In genomic region chr2:182715121-182715895, GRCh38 we compare ENCODE assay signal across 8 cellular contexts. TPM values are rescaled to one million over a fixed set of nuclear protein-coding genes. Genes with fewer than 3 reads are reported as not detected.
A peak's percentile ranks its signal among the peaks of the same experiment; 100 is the strongest.
DNase-seq lines count a peak whose midpoint lies in the region; ATAC-seq, FAIRE-seq and TF ChIP-seq lines count a peak whose summit lies in the region.

No MANE protein-coding gene starts in this region.

- no peak for TF ChIP-seq POLR2A in vagina (IDR thresholded peaks at IDR 0.05)

- POLR2A ChIA-PET in HEK293T (lab: Yijun Ruan, JAX) = interaction anchor here (1.0 to 2.6 kb wide), 9 partner anchors 10 to 152 kb away, joined by 3 to 9 read pairs (median 3); no protein-coding TSS in a partner anchor

- H3K36me3 ChIP-seq in bronchial epithelial cell (ENCODE audit: control insufficient read depth, insufficient read depth, low read length) (no peaks in the 10 kb centered on the region), liver (ENCODE audit: control insufficient read depth in 4 of 4, insufficient read depth in 3 of 4, low read depth in 1 of 4, low read length in 3 of 4) (peaks cover 0 to 5% (median 0%) of the 10 kb centered on the region in 4 donors), vagina (peaks cover 0 to 4% of the 10 kb centered on the region in 2 donors)

- H3K9me3 ChIP-seq in liver (ENCODE audit: control insufficient read depth in 4 of 4, low read length in 3 of 4) (no peaks in the 10 kb centered on the region), vagina (no peaks in the 10 kb centered on the region)

- H3K27me3 ChIP-seq in bronchial epithelial cell (ENCODE audit: control insufficient read depth, insufficient read depth, low read length) (no peaks in the 10 kb centered on the region), liver (ENCODE audit: control insufficient read depth in 4 of 4, insufficient read depth in 4 of 4, low read length in 3 of 4) (no peaks in the 10 kb centered on the region), vagina (no peaks in the 10 kb centered on the region)

- WGBS in liver = 2% methylated on average over 9 of the region's 9 CpGs

- peak; percentile 1 for ATAC-seq in GM19438 (IDR thresholded peaks at IDR 0.05; ENCODE audit: low read depth, unreplicated experiment)
- ATAC-seq in HG02852 (IDR thresholded peaks at IDR 0.05; ENCODE audit: unreplicated experiment) = no peak

- CTCF ChIA-PET in HEK293T (lab: Yijun Ruan, JAX) = interaction anchor here (1.4 kb wide), 1 partner anchor 49 kb away, joined by 4 read pairs; no protein-coding TSS in a partner anchor

- H3K4me1 ChIP-seq in liver (ENCODE audit: control insufficient read depth in 4 of 4, insufficient read depth in 4 of 4, low read length in 3 of 4) = peaks cover 2 to 12% (median 4%) of the 10 kb centered on the region in 4 donors
- peaks cover 26% of the 10 kb centered on the region for H3K4me1 ChIP-seq in vagina

- TF ChIP-seq RAD21 in liver (IDR thresholded peaks at IDR 0.05) = no peak

- peak overlapping the region; percentile 30 to 81 for H3K9ac ChIP-seq in liver (ENCODE audit: low read depth in 1 of 2, low read length in 2 of 2)

- DNase-seq in NCI-H2029 (lab: John Stamatoyannopoulos, UW) = peak; percentile 26
- peak; percentile 58 for DNase-seq in bronchial epithelial cell (ENCODE audit: low read depth)
- DNase-seq in vagina (ENCODE audit: extremely low spot score in 2 of 2) = no peak
- DNase-seq in HEK293T (ENCODE audit: extremely low spot score) = no peak

- TF ChIP-seq CTCF in 22Rv1 (IDR thresholded peaks at IDR 0.05) (no peak), bronchial epithelial cell (IDR thresholded peaks at IDR 0.05; ENCODE audit: insufficient read depth, low read length, severe bottlenecking) (no peak), liver (IDR thresholded peaks at IDR 0.05; ENCODE audit: low read depth, low read length, missing input control) (no peak), vagina (IDR thresholded peaks at IDR 0.05) (no peak)

- H3K27ac ChIP-seq in 22Rv1 = peak overlapping the region; percentile 95
- H3K27ac ChIP-seq in liver (ENCODE audit: low read depth in 1 of 2, low read length in 2 of 2) = peak overlapping the region; percentile 42 to 60
- H3K27ac ChIP-seq in vagina = peak overlapping the region; percentile 81

- FAIRE-seq in bronchial epithelial cell (lab: Jason Lieb, UNC) = no peak

- intact Hi-C loops in vagina (cut with DNase I) = no loop called here

- peak overlapping the region; percentile 92 for H3K4me3 ChIP-seq in bronchial epithelial cell (ENCODE audit: low read depth, low read length)
- H3K4me3 ChIP-seq in liver (ENCODE audit: low read depth in 1 of 3, low read length in 3 of 3) = peak overlapping the region; percentile 85 to 91 (median 89)
- H3K4me3 ChIP-seq in vagina = peak overlapping the region; percentile 90 to 99

TF ChIP-seq in liver, 16 proteins besides CTCF, POLR2A, EP300 and RAD21 (continues in another document):
- TF ChIP-seq EGR1 (IDR thresholded peaks at IDR 0.05; ENCODE audit: low read depth in 2 of 2) = no peak
- TF ChIP-seq JUND (IDR thresholded peaks at IDR 0.05) = peak in 1 of 2 donors; percentile 4
- no peak for TF ChIP-seq FOXA1 (IDR thresholded peaks at IDR 0.05)
- TF ChIP-seq, protein P1, sequence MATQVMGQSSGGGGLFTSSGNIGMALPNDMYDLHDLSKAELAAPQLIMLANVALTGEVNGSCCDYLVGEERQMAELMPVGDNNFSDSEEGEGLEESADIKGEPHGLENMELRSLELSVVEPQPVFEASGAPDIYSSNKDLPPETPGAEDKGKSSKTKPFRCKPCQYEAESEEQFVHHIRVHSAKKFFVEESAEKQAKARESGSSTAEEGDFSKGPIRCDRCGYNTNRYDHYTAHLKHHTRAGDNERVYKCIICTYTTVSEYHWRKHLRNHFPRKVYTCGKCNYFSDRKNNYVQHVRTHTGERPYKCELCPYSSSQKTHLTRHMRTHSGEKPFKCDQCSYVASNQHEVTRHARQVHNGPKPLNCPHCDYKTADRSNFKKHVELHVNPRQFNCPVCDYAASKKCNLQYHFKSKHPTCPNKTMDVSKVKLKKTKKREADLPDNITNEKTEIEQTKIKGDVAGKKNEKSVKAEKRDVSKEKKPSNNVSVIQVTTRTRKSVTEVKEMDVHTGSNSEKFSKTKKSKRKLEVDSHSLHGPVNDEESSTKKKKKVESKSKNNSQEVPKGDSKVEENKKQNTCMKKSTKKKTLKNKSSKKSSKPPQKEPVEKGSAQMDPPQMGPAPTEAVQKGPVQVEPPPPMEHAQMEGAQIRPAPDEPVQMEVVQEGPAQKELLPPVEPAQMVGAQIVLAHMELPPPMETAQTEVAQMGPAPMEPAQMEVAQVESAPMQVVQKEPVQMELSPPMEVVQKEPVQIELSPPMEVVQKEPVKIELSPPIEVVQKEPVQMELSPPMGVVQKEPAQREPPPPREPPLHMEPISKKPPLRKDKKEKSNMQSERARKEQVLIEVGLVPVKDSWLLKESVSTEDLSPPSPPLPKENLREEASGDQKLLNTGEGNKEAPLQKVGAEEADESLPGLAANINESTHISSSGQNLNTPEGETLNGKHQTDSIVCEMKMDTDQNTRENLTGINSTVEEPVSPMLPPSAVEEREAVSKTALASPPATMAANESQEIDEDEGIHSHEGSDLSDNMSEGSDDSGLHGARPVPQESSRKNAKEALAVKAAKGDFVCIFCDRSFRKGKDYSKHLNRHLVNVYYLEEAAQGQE (IDR thresholded peaks at IDR 0.05) = peak; percentile 7
- TF ChIP-seq, protein P2, sequence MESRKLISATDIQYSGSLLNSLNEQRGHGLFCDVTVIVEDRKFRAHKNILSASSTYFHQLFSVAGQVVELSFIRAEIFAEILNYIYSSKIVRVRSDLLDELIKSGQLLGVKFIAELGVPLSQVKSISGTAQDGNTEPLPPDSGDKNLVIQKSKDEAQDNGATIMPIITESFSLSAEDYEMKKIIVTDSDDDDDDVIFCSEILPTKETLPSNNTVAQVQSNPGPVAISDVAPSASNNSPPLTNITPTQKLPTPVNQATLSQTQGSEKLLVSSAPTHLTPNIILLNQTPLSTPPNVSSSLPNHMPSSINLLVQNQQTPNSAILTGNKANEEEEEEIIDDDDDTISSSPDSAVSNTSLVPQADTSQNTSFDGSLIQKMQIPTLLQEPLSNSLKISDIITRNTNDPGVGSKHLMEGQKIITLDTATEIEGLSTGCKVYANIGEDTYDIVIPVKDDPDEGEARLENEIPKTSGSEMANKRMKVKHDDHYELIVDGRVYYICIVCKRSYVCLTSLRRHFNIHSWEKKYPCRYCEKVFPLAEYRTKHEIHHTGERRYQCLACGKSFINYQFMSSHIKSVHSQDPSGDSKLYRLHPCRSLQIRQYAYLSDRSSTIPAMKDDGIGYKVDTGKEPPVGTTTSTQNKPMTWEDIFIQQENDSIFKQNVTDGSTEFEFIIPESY (IDR thresholded peaks at IDR 0.05) = no peak
- peak; percentile 13 for TF ChIP-seq MAX (IDR thresholded peaks at IDR 0.05)

TF ChIP-seq in HEK293T, 16 proteins besides CTCF, POLR2A, EP300 and RAD21:
- TF ChIP-seq L3MBTL2 (conservative IDR thresholded peaks at IDR 0.05) (no peak), ZNF384 (IDR thresholded peaks at IDR 0.05) (no peak), TARDBP (IDR thresholded peaks at IDR 0.05) (no peak), BHLHE40 (IDR thresholded peaks at IDR 0.05; ENCODE audit: borderline replicate concordance) (no peak), SUZ12 (IDR thresholded peaks at IDR 0.05) (no peak), LEF1 (IDR thresholded peaks at IDR 0.05; ENCODE audit: borderline replicate concordance) (no peak), FOXA1 (IDR thresholded peaks at IDR 0.05) (no peak), ELF4 (IDR thresholded peaks at IDR 0.05) (no peak), NFRKB (IDR thresholded peaks at IDR 0.05) (no peak), FOXK2 (IDR thresholded peaks at IDR 0.05) (no peak), SP1 (IDR thresholded peaks at IDR 0.05) (no peak), FOXM1 (IDR thresholded peaks at IDR 0.05; ENCODE audit: borderline replicate concordance) (no peak), ARNT (IDR thresholded peaks at IDR 0.05) (no peak), HDGF (IDR thresholded peaks at IDR 0.05; ENCODE audit: borderline replicate concordance) (no peak), CTBP1 (IDR thresholded peaks at IDR 0.05; ENCODE audit: borderline replicate concordance) (no peak)
- TF ChIP-seq, protein P3, sequence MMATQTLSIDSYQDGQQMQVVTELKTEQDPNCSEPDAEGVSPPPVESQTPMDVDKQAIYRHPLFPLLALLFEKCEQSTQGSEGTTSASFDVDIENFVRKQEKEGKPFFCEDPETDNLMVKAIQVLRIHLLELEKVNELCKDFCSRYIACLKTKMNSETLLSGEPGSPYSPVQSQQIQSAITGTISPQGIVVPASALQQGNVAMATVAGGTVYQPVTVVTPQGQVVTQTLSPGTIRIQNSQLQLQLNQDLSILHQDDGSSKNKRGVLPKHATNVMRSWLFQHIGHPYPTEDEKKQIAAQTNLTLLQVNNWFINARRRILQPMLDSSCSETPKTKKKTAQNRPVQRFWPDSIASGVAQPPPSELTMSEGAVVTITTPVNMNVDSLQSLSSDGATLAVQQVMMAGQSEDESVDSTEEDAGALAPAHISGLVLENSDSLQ (IDR thresholded peaks at IDR 0.05) = no peak

RNA-seq across cellular contexts. Expression of gene DNAJC10, which starts 0.7 kb away (rescaled TPM):
- 125 and 154 TPM in 2 replicates for total RNA-seq in bronchial epithelial cell
- 10 to 100 TPM; 22.6 to 46.4 TPM for total RNA-seq in liver
- polyA plus RNA-seq in liver = 10 to 100 TPM; 16.3 to 19.9 TPM
- 37.1 TPM for total RNA-seq in vagina

Comparison
In these comparisons a context has a peak if more than half of its experiments do, and no peak if none do; other contexts are left out.
1. DNase-seq: peak in NCI-H2029 (single experiment) and bronchial epithelial cell (single experiment); none in vagina (0 of 2) and HEK293T (single experiment).
2. Peak in every context shown above with its lines, with median percentiles within 50 percentile points of each other: H3K27ac ChIP-seq and H3K4me3 ChIP-seq.